ENCODE assay signal across 8 cellular contexts in the genomic region with DNA sequence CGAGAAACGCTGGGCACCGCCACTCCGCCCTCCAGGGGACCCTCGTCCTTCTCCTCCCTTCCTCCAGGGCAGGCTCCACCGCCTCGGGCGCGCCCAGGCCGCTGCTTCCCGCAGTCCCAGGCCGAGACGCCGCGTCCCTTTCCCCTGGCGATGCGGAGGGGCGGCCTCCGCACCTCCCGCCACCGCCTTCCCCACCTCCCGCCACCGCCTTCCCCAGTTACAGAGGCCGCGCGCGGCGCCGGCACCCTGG. TPM values are rescaled to one million over a fixed set of nuclear protein-coding genes. Genes with fewer than 3 reads are reported as not detected.
DNase-seq lines count a peak whose midpoint lies in the region; ATAC-seq and TF ChIP-seq lines count a peak whose summit lies in the region.

No MANE protein-coding gene starts in this region.

- H3K9me3 Mint-ChIP-seq in GM23338 (peaks cover 2% of the 10 kb centered on the region; the same call in 1 of the 3 replicates), progenitor cell of endocrine pancreas (ENCODE audit: low read depth) (no peaks in the 10 kb centered on the region)

- no peaks in the 10 kb centered on the region for H3K9me3 ChIP-seq in SK-N-SH

- DNase-seq in GM23338 (ENCODE audit: low spot score), result no peak
- peak; percentile 73 for DNase-seq in SK-N-SH
- DNase-seq in foreskin keratinocyte, result no peak
- DNase-seq in progenitor cell of endocrine pancreas (ENCODE audit: low spot score, unreplicated experiment), result no peak
- DNase-seq in cortex of kidney (lab: John Stamatoyannopoulos, UW), result no peak
- DNase-seq in NCI-H226, result no peak
- DNase-seq in DMS114 treated with DMSO at 0.1 percent for 48 hours (lab: John Stamatoyannopoulos, UW; ENCODE audit: unreplicated experiment), result no peak

- H3K4me1 Mint-ChIP-seq in GM23338 (peaks cover 44% of the 10 kb centered on the region), progenitor cell of endocrine pancreas (ENCODE audit: low read depth) (peaks cover 27% of the 10 kb centered on the region)

- H3K27me3 ChIP-seq in GM23338 (ENCODE audit: insufficient read depth) (no peaks in the 10 kb centered on the region), SK-N-SH (ENCODE audit: insufficient read depth) (no peaks in the 10 kb centered on the region), foreskin keratinocyte (no peaks in the 10 kb centered on the region)

- peaks cover 19% of the 10 kb centered on the region for H3K27me3 Mint-ChIP-seq in GM23338 (ENCODE audit: insufficient read depth, low read depth, poor library complexity)
- peaks cover 25% of the 10 kb centered on the region for H3K27me3 Mint-ChIP-seq in progenitor cell of endocrine pancreas

- peak overlapping the region; percentile 98 for H3K27ac Mint-ChIP-seq in GM23338
- peak overlapping the region; percentile 98 for H3K27ac Mint-ChIP-seq in progenitor cell of endocrine pancreas

- H3K27ac ChIP-seq in GM23338 (ENCODE audit: low read depth) (0 out of 2 replicates have a peak overlapping the region, but pooled peaks have one; percentile 60), SK-N-SH (ENCODE audit: low read depth in 2 of 2, low read length in 1 of 2) (peak overlapping the region; percentile 72 to 85), foreskin keratinocyte (peak overlapping the region; percentile 90)

- CTCF ChIA-PET in SK-N-SH (lab: Yijun Ruan, JAX), result interaction anchor here (1.7 kb wide), 1 partner anchor 38 kb away, joined by 4 read pairs; no protein-coding TSS in a partner anchor

- POLR2A ChIA-PET in SK-N-SH (lab: Yijun Ruan, JAX), result interaction anchor here (0.9 kb wide), 1 partner anchor 9 kb away, joined by 3 read pairs; no protein-coding TSS in a partner anchor

- H3K4me2 ChIP-seq in GM23338, result peak overlapping the region; percentile 85
- peak overlapping the region; percentile 89 for H3K4me2 ChIP-seq in SK-N-SH

- H2AFZ ChIP-seq in GM23338 (peak overlapping the region; percentile 88; the same call in 1 of the 2 replicates), SK-N-SH (ENCODE audit: low read depth) (peak overlapping the region; percentile 64; the same call in 1 of the 2 replicates)

- H3K79me2 ChIP-seq in GM23338 (replicated peaks; ENCODE audit: insufficient read depth), result peaks cover 58% of the 10 kb centered on the region
- H3K79me2 ChIP-seq in SK-N-SH (ENCODE audit: insufficient read depth), result peaks cover 52% of the 10 kb centered on the region

- H3K9me2 ChIP-seq in GM23338 (ENCODE audit: insufficient read depth) (no peaks in the 10 kb centered on the region), SK-N-SH (no peaks in the 10 kb centered on the region)

- H3K9ac ChIP-seq in SK-N-SH, result peak overlapping the region; percentile 82

- TF ChIP-seq EP300 in SK-N-SH (IDR thresholded peaks at IDR 0.05; ENCODE audit: borderline replicate concordance in 1 of 2, low read depth in 1 of 2, low read length in 1 of 2), result no peak

- WGBS in SK-N-SH (ENCODE audit: low lambda C conversion rate), result no CpG with 5 or more reads among the region's 29 CpGs

- H3F3A ChIP-seq in GM23338 (replicated peaks; ENCODE audit: low read depth), result peaks cover 9% of the 10 kb centered on the region; the same call in 1 of the 2 replicates
- H3F3A ChIP-seq in SK-N-SH (replicated peaks; ENCODE audit: insufficient read depth), result no peaks in the 10 kb centered on the region

- 0 out of 2 replicates have a peak, but pooled peaks cover 4% of the 10 kb centered on the region for H3K36me3 ChIP-seq in GM23338 (ENCODE audit: insufficient read depth)
- peaks cover 0 to 2% of the 10 kb centered on the region in 2 experiments for H3K36me3 ChIP-seq in SK-N-SH (replicated peaks in 1 of 2; ENCODE audit: control insufficient read depth in 1 of 2, insufficient read depth in 2 of 2, low read length in 1 of 2)

- H3K36me3 Mint-ChIP-seq in GM23338 (ENCODE audit: low read depth) (peaks cover 3% of the 10 kb centered on the region), progenitor cell of endocrine pancreas (ENCODE audit: insufficient read depth) (peaks cover 2% of the 10 kb centered on the region)

- TF ChIP-seq RAD21 in SK-N-SH (IDR thresholded peaks at IDR 0.05; ENCODE audit: low read length), result no peak

- TF ChIP-seq CTCF in GM23338 (conservative IDR thresholded peaks at IDR 0.05; ENCODE audit: low read depth in 2 of 2), result no peak
- TF ChIP-seq CTCF in SK-N-SH (IDR thresholded peaks at IDR 0.05), result no peak
- no peak for TF ChIP-seq CTCF in foreskin keratinocyte (conservative IDR thresholded peaks at IDR 0.05)
- TF ChIP-seq CTCF in progenitor cell of endocrine pancreas (IDR thresholded peaks at IDR 0.05; ENCODE audit: unreplicated experiment), result no peak

- H3K4me1 ChIP-seq in GM23338 (ENCODE audit: insufficient read depth) (peaks cover 27% of the 10 kb centered on the region), SK-N-SH (ENCODE audit: control insufficient read depth in 1 of 2, insufficient read depth in 2 of 2, low read depth in 1 of 2, low read length in 1 of 2) (peaks cover 17 to 25% of the 10 kb centered on the region in 2 experiments; a peak in 3 of 4 replicates), foreskin keratinocyte (peaks cover 42% of the 10 kb centered on the region)

- peaks cover 20% of the 10 kb centered on the region for H4K20me1 ChIP-seq in GM23338 (replicated peaks; ENCODE audit: insufficient read depth)
- H4K20me1 ChIP-seq in SK-N-SH (ENCODE audit: insufficient read depth), result peaks cover 36% of the 10 kb centered on the region

- H3K4me3 Mint-ChIP-seq in GM23338 (peak overlapping the region; percentile 98), progenitor cell of endocrine pancreas (ENCODE audit: low read depth) (peak overlapping the region; percentile 96)

- ATAC-seq in GM23338 (peak; percentile 34), foreskin keratinocyte (no peak), GM21390 (IDR thresholded peaks at IDR 0.05; ENCODE audit: unreplicated experiment) (no peak)

- H3K4me3 ChIP-seq in GM23338 (peak overlapping the region; percentile 91), SK-N-SH (ENCODE audit: low read depth in 2 of 2, low read length in 1 of 2) (peak overlapping the region; percentile 79 to 93)

TF ChIP-seq in GM23338, 12 proteins besides CTCF, POLR2A, EP300 and RAD21:
- TF ChIP-seq, protein P1, sequence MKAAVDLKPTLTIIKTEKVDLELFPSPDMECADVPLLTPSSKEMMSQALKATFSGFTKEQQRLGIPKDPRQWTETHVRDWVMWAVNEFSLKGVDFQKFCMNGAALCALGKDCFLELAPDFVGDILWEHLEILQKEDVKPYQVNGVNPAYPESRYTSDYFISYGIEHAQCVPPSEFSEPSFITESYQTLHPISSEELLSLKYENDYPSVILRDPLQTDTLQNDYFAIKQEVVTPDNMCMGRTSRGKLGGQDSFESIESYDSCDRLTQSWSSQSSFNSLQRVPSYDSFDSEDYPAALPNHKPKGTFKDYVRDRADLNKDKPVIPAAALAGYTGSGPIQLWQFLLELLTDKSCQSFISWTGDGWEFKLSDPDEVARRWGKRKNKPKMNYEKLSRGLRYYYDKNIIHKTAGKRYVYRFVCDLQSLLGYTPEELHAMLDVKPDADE (IDR thresholded peaks at IDR 0.05), result no peak
- no peak for TF ChIP-seq EZH2phosphoT487 (IDR thresholded peaks at IDR 0.05; ENCODE audit: unreplicated experiment)
- no peak for TF ChIP-seq ZNF331 (CRISPR knock-in tag; IDR thresholded peaks at IDR 0.05; ENCODE audit: low read depth)
- TF ChIP-seq ZNF114 (CRISPR knock-in tag; IDR thresholded peaks at IDR 0.05), result no peak

TF ChIP-seq in SK-N-SH, 30 proteins besides CTCF, POLR2A, EP300 and RAD21:
- TF ChIP-seq FOXJ3 (CRISPR knock-in tag; IDR thresholded peaks at IDR 0.05) (peak; percentile 44; the same call in 1 of the 2 replicates), CHD2 (IDR thresholded peaks at IDR 0.05; ENCODE audit: low read length, partially characterized antibody) (no peak), MAX (IDR thresholded peaks at IDR 0.05; ENCODE audit: low read depth) (0 out of 2 replicates have a peak, but pooled peaks have one; percentile 38), RFX5 (IDR thresholded peaks at IDR 0.05; ENCODE audit: low read length) (no peak)

RNA-seq across cellular contexts. Expression of gene TXN, which starts 0.2 kb away (rescaled TPM):
- total RNA-seq in GM23338 (2014; rRNA removed; shearing (Covaris generic)), result 173 and 177 TPM in 2 replicates
- 1,031 and 1,034 TPM in 2 replicates for polyA plus RNA-seq in GM23338 (2016; fragmentation: Nextera tagmentation; extraction: Ambion mirVana)
- polyA plus RNA-seq in SK-N-SH (2012; rRNA removed), result 281 and 362 TPM in 2 replicates
- 419 and 521 TPM in 2 replicates for polyA plus RNA-seq in SK-N-SH (2012; cell fraction: cytosol; rRNA removed)
- polyA plus RNA-seq in SK-N-SH (2012; cell fraction: nucleus; rRNA removed), result 63.0 and 92.7 TPM in 2 replicates
- 448 and 462 TPM in 2 replicates for total RNA-seq in foreskin keratinocyte
- 704 and 712 TPM in 2 replicates for polyA plus RNA-seq in foreskin keratinocyte
- total RNA-seq in progenitor cell of endocrine pancreas, result 130 and 137 TPM in 2 replicates

RNA-seq across cellular contexts. Expression of gene C9orf152, which starts 48.1 kb away (rescaled TPM):
- total RNA-seq in GM23338 (2014; rRNA removed; shearing (Covaris generic)), result not detected in 2 replicates
- polyA plus RNA-seq in GM23338 (2016; fragmentation: Nextera tagmentation; extraction: Ambion mirVana), result not detected in 2 replicates
- not detected in 2 replicates for polyA plus RNA-seq in SK-N-SH (2012; rRNA removed)
- polyA plus RNA-seq in SK-N-SH (2012; cell fraction: cytosol; rRNA removed), result not detected in 2 replicates
- not detected in 2 replicates for polyA plus RNA-seq in SK-N-SH (2012; cell fraction: nucleus; rRNA removed)
- not detected in 2 replicates for total RNA-seq in foreskin keratinocyte
- not detected in 2 replicates for polyA plus RNA-seq in foreskin keratinocyte
- total RNA-seq in progenitor cell of endocrine pancreas, result 0.13 TPM in 1 of 2 replicates, not detected in the other
